Comparison of ENCODE assay signal across 16 cellular contexts in the genomic region with DNA sequence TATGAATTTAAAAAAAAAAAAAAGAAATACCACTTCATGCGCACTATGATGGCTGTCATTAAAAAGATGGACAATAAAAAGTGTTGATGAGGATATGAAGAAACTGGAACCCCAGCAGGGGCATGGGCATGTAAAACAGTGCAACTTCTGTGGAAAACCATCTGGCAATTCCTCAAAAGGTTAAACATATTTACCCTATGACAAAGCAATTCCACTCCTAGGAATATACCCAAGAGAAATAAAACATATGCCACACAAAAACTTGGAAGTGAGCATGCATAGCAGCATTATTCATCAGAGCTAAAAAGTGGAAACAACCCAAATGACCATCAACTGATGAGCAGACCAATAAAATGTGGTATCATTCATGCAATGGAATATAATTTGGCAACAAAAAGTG. TPM values are rescaled to one million over a fixed set of nuclear protein-coding genes. Genes with fewer than 3 reads are reported as not detected.
DNase-seq lines count a peak whose midpoint lies in the region; TF ChIP-seq lines count a peak whose summit lies in the region.
"Had no signal": no experiment of that assay in that cellular context is flagged by ENCODE, and none has a peak within 500 bp of the region (broad histone marks: within the 10 kb centered on the region; RNA-seq: fewer than 3 reads in every experiment).

No MANE protein-coding gene starts in this region.

- POLR2A ChIA-PET in AG04450 (lab: Yijun Ruan, JAX) = interaction anchor here (2.1 kb wide), 1 partner anchor 34 kb away, joined by 8 read pairs; no protein-coding TSS in a partner anchor

- TF ChIP-seq CTCF in AG04450 (IDR thresholded peaks at IDR 0.05; ENCODE audit: low read depth, low read length) (no peak), HFF-Myc (IDR thresholded peaks at IDR 0.05; ENCODE audit: low read depth, low read length, missing control alignments) (no peak)

- no peaks in the 10 kb centered on the region for H3K4me1 ChIP-seq in SJCRH30

- no peaks in the 10 kb centered on the region for H3K36me3 ChIP-seq in SJCRH30
- H3K36me3 ChIP-seq: gastroesophageal sphincter had no signal

- peaks cover 9% of the 10 kb centered on the region for H3K9me3 ChIP-seq in AG04450 (ENCODE audit: control insufficient read depth, insufficient read depth, low read length)
- H3K9me3 ChIP-seq in SJCRH30 (replicated peaks) = no peaks in the 10 kb centered on the region

- peak; percentile 45 for DNase-seq in AG04450 (ENCODE audit: low read depth, low spot score)
- peak; percentile 32 for DNase-seq in HFF-Myc (ENCODE audit: extremely low read depth, low read depth)
- peak; percentile 70 for DNase-seq in astrocyte of the hippocampus (ENCODE audit: low read depth, low spot score)
- peak; percentile 75 for DNase-seq in hepatic stellate cell (ENCODE audit: low spot score)
- no peak for DNase-seq in NCI-H1105 treated with DMSO at 0.1 percent for 48 hours (lab: John Stamatoyannopoulos, UW)
- no peak for DNase-seq in activated CD8-positive, alpha-beta memory T cell treated with anti-CD3 and anti-CD28 coated beads, Interleukin-2, amount 50 U/mL, for 48 hours
- DNase-seq in SJCRH30 = no peak
- no peak for DNase-seq in stimulated activated CD8-positive, alpha-beta memory T cell treated with anti-CD3 and anti-CD28 coated beads, Interleukin-4, amount 100 ng/mL, for 48 hours
- DNase-seq: activated CD4-positive, alpha-beta T cell treated with anti-CD3 and anti-CD28 coated beads for 1 hour; activated naive CD8-positive, alpha-beta T cell treated with anti-CD3 and anti-CD28 coated beads, Interleukin-2, amount 50 U/mL, for 24 hours; AML-193; dorsolateral prefrontal cortex; NCI-H1417; NCI-H526; RPMI8226 had no signal

- CTCF ChIA-PET in AG04450 (lab: Charles Lee) = no interaction called here

- no peaks in the 10 kb centered on the region for H3K27me3 ChIP-seq in AG04450 (ENCODE audit: control insufficient read depth, insufficient read depth, low read length)
- H3K27me3 ChIP-seq in SJCRH30 = no peaks in the 10 kb centered on the region
- H3K27me3 ChIP-seq: dorsolateral prefrontal cortex, gastroesophageal sphincter had no signal

- H3K27ac ChIP-seq in AG04450 (ENCODE audit: low read depth, low read length) (no peak overlapping the region), SJCRH30 (no peak overlapping the region)
- H3K27ac ChIP-seq: dorsolateral prefrontal cortex, gastroesophageal sphincter had no signal

- H3K4me3 ChIP-seq in AG04450 (ENCODE audit: low read depth, low read length) (no peak overlapping the region), HFF-Myc (replicated peaks; ENCODE audit: low read depth, low read length) (no peak overlapping the region), SJCRH30 (no peak overlapping the region)
- H3K4me3 ChIP-seq: dorsolateral prefrontal cortex, gastroesophageal sphincter had no signal

RNA-seq across cellular contexts. Expression of a gene that starts 50.1 kb away (rescaled TPM):
- polyA plus RNA-seq in AG04450 (2011; rRNA removed) = 10.9 and 14.2 TPM in 2 replicates
- 12.8 and 15.4 TPM in 2 replicates for polyA minus RNA-seq in AG04450 (2011; rRNA and poly(A)+ RNA removed)
- total RNA-seq in SJCRH30 (2014; rRNA removed; shearing (Covaris generic)) = 0.15 and 0.30 TPM in 2 replicates

Comparison
In these comparisons a context has a peak if more than half of its experiments do, and no peak if none do; other contexts are left out.
1. DNase-seq: peak in AG04450 (single experiment), HFF-Myc (single experiment), astrocyte of the hippocampus (single experiment) and hepatic stellate cell (single experiment); none in NCI-H1105 treated with DMSO at 0.1 percent for 48 hours (single experiment), activated CD8-positive, alpha-beta memory T cell treated with anti-CD3 and anti-CD28 coated beads, Interleukin-2, amount 50 U/mL, for 48 hours (single experiment), SJCRH30 (0 of 2) and stimulated activated CD8-positive, alpha-beta memory T cell treated with anti-CD3 and anti-CD28 coated beads, Interleukin-4, amount 100 ng/mL, for 48 hours (single experiment).